In genomic region chr6:85483041-85483700, GRCh38 we compare ENCODE assay signal across 8 cellular contexts. TPM values are rescaled to one million over a fixed set of nuclear protein-coding genes. Genes with fewer than 3 reads are reported as not detected.
A peak's percentile ranks its signal among the peaks of the same experiment; 100 is the strongest.
DNase-seq lines count a peak whose midpoint lies in the region; ATAC-seq, FAIRE-seq and TF ChIP-seq lines count a peak whose summit lies in the region.

No MANE protein-coding gene starts in this region.

- TF ChIP-seq CTCF in NB4 (IDR thresholded peaks at IDR 0.05; ENCODE audit: low read depth, low read length) (peak; percentile 99), VCaP (conservative IDR thresholded peaks at IDR 0.05) (peak; percentile 98), brain (conservative IDR thresholded peaks at IDR 0.05) (peak; percentile 88 to 97), kidney (IDR thresholded peaks at IDR 0.05; ENCODE audit: borderline replicate concordance, extremely low read depth, insufficient read depth) (peak; percentile 98)

- no peaks in the 10 kb centered on the region for H3K9me3 ChIP-seq in kidney (ENCODE audit: control insufficient read depth in 1 of 2, low read length in 2 of 2)

- no peak overlapping the region for H3K27ac ChIP-seq in VCaP
- H3K27ac ChIP-seq in kidney (ENCODE audit: low read depth in 2 of 2, low read length in 2 of 2), result no peak overlapping the region

- no peak for FAIRE-seq in kidney (lab: Jason Lieb, UNC)

- no peaks in the 10 kb centered on the region for H3K4me1 ChIP-seq in kidney (ENCODE audit: control insufficient read depth in 1 of 2, insufficient read depth in 1 of 2, low read depth in 1 of 2, low read length in 2 of 2)

- H3K4me3 ChIP-seq in NB4 (ENCODE audit: low read depth, low read length) (no peak overlapping the region), kidney (ENCODE audit: low read length in 2 of 2) (no peak overlapping the region)

- H3K27ac Mint-ChIP-seq in brain, result peak overlapping the region in 1 of 5 experiments; percentile 3

- peaks cover 0 to 6% (median 0%) of the 10 kb centered on the region in 5 experiments for H3K9me3 Mint-ChIP-seq in brain

- no peaks in the 10 kb centered on the region for H3K36me3 Mint-ChIP-seq in brain

- H3K36me3 ChIP-seq in kidney (ENCODE audit: control insufficient read depth in 1 of 2, insufficient read depth in 2 of 2, low read length in 2 of 2), result no peaks in the 10 kb centered on the region

- no peak for TF ChIP-seq POLR2A in NB4 (IDR thresholded peaks at IDR 0.05; ENCODE audit: extremely low read depth, insufficient read length)

- intact Hi-C loops in kidney (cut with DNase I), result loop anchor here (5.0 kb wide), 1 partner anchor 131 kb away; no protein-coding TSS in a partner anchor

- H3K4me3 Mint-ChIP-seq in brain, result no peak overlapping the region

- H3K4me1 Mint-ChIP-seq in brain, result peaks cover 26% of the 10 kb centered on the region

- H3K27me3 Mint-ChIP-seq in brain, result peaks cover 4% of the 10 kb centered on the region

- DNase-seq in NCI-H524 (lab: John Stamatoyannopoulos, UW) (peak; percentile 4 to 55), NCI-H524 treated with DMSO at 0.1 percent for 48 hours (lab: John Stamatoyannopoulos, UW) (no peak), NB4 (ENCODE audit: low read depth) (peak; percentile 69), kidney (peak; percentile 89)
- DNase-seq in stimulated activated CD4-positive, alpha-beta T cell treated with anti-CD3 and anti-CD28 coated beads, Interleukin-2, amount 100 ng/mL, for 4 hours (ENCODE audit: low read depth), result peak; percentile 62

- ATAC-seq in HG02571 (IDR thresholded peaks at IDR 0.05; ENCODE audit: unreplicated experiment), result peak; percentile 88

- H3K9ac ChIP-seq in kidney (ENCODE audit: low read length in 2 of 2), result no peak overlapping the region

RNA-seq across cellular contexts. Expression of gene NT5E, which starts 33.3 kb away (rescaled TPM):
- polyA plus RNA-seq in brain (ENCODE audit: insufficient read depth, low read depth, low replicate concordance) (1.8 TPM), kidney (ENCODE audit: insufficient read depth, low read depth, low replicate concordance) (13.1 TPM)
- total RNA-seq in kidney, result 41.0 TPM
